ENCODE assay signal across 26 cellular contexts in genomic region chr18:48339692-48340091, GRCh38.
"Had no signal": no experiment of that assay in that cellular context is flagged by ENCODE, and none has a peak within 500 bp of the region (broad histone marks: within the 10 kb centered on the region; RNA-seq: fewer than 3 reads in every experiment).

No MANE protein-coding gene starts in this region.

- H3K27ac ChIP-seq: cardiac muscle cell, colonic mucosa, WERI-Rb-1 had no signal

- H3K9me3 ChIP-seq: ascending aorta, breast epithelium, colonic mucosa had no signal

- H3K4me3 ChIP-seq: ascending aorta, breast epithelium, cardiac muscle cell, colonic mucosa had no signal

- ATAC-seq: activated CD4-positive, CD25-positive, alpha-beta regulatory T cell treated with anti-CD3 and anti-CD28 coated beads, Interleukin-2, amount 50 U/mL, for 24 hours; activated CD8-positive, alpha-beta memory T cell treated with anti-CD3 and anti-CD28 coated beads, Interleukin-2, amount 10 ng/mL, durations not matched to agents 7 days and 5 days; activated CD8-positive, alpha-beta T cell treated with anti-CD3 and anti-CD28 coated beads, Interleukin-2, amount 10 ng/mL, durations not matched to agents 7 days and 5 days; activated naive CD8-positive, alpha-beta T cell treated with anti-CD3 and anti-CD28 coated beads, Interleukin-2, amount 50 U/mL, for 24 hours; esophagus mucosa; T-helper 17 cell had no signal

- H3K27me3 ChIP-seq: ascending aorta, breast epithelium, cardiac muscle cell, colonic mucosa had no signal

- H3K36me3 ChIP-seq: ascending aorta, breast epithelium, cardiac muscle cell, colonic mucosa, WERI-Rb-1 had no signal

- H3K4me1 ChIP-seq: colonic mucosa had no signal

- DNase-seq: activated B cell treated with CpG ODN at 0.5 μM for 24 hours; activated CD4-positive, alpha-beta memory T cell treated with anti-CD3 and anti-CD28 coated beads for 36 hours; activated CD4-positive, alpha-beta T cell treated with anti-CD3 and anti-CD28 coated beads, Interleukin-2, amount 10 ng/mL, durations not matched to agents 24 days and 14 days; activated CD8-positive, alpha-beta memory T cell treated with anti-CD3 and anti-CD28 coated beads, Interleukin-2, amount 10 ng/mL, durations not matched to agents 7 days and 5 days; activated CD8-positive, alpha-beta memory T cell treated with anti-CD3 and anti-CD28 coated beads, Interleukin-2, amount 50 U/mL, for 4 hours; activated CD8-positive, alpha-beta T cell treated with anti-CD3 and anti-CD28 coated beads, Interleukin-2, amount 10 ng/mL, durations not matched to agents 7 days and 5 days; activated effector memory CD4-positive, alpha-beta T cell treated with anti-CD3 and anti-CD28 coated beads, Interleukin-2, amount 50 U/mL, for 16 hours; activated naive CD4-positive, alpha-beta T cell treated with anti-CD3 and anti-CD28 coated beads for 36 hours; activated naive CD8-positive, alpha-beta T cell treated with anti-CD3 and anti-CD28 coated beads for 36 hours; activated naive CD8-positive, alpha-beta T cell treated with anti-CD3 and anti-CD28 coated beads, Interleukin-2, amount 50 U/mL, for 24 hours; activated T-cell treated with anti-CD3 and anti-CD28 coated beads, Interleukin-2, amount 50 U/mL, for 1 hour; activated T-cell treated with anti-CD3 and anti-CD28 coated beads, Interleukin-2, amount 50 U/mL, for 48 hours; central memory CD4-positive, alpha-beta T cell; cerebellar nuclear complex; colonic mucosa; effector CD8-positive, alpha-beta T cell; foreskin fibroblast; T-helper 1 cell; T-helper 17 cell; T1000; WERI-Rb-1 had no signal
